Comparison of ENCODE assay signal across 1 cellular context in genomic region chr15:85753791-85754452, GRCh38.
TF ChIP-seq lines count a peak whose summit lies in the region.

No MANE protein-coding gene starts in this region.

TF ChIP-seq in H1, 55 proteins besides CTCF, POLR2A, EP300 and RAD21:
- TF ChIP-seq EZH2 (IDR thresholded peaks at IDR 0.05; ENCODE audit: low read depth, low read length, severe bottlenecking) (no peak), CEBPB (IDR thresholded peaks at IDR 0.05; ENCODE audit: low read depth, low read length) (no peak), TAF1 (IDR thresholded peaks at IDR 0.05; ENCODE audit: low read depth, low read length) (no peak), CHD7 (IDR thresholded peaks at IDR 0.05; ENCODE audit: insufficient replicate concordance, low read length) (no peak), GABPA (IDR thresholded peaks at IDR 0.05; ENCODE audit: borderline replicate concordance, insufficient read depth, low read length) (no peak), MAX (IDR thresholded peaks at IDR 0.05) (no peak), JUN (IDR thresholded peaks at IDR 0.05; ENCODE audit: low read depth, low read length) (no peak), RFX5 (IDR thresholded peaks at IDR 0.05; ENCODE audit: borderline replicate concordance, low read depth, low read length) (no peak), HDAC6 (IDR thresholded peaks at IDR 0.05; ENCODE audit: low read depth, low read length) (no peak), SAP30 (IDR thresholded peaks at IDR 0.05; ENCODE audit: insufficient read depth, insufficient replicate concordance, low read length) (no peak)
